ENCODE assay signal across 31 cellular contexts in the genomic region with DNA sequence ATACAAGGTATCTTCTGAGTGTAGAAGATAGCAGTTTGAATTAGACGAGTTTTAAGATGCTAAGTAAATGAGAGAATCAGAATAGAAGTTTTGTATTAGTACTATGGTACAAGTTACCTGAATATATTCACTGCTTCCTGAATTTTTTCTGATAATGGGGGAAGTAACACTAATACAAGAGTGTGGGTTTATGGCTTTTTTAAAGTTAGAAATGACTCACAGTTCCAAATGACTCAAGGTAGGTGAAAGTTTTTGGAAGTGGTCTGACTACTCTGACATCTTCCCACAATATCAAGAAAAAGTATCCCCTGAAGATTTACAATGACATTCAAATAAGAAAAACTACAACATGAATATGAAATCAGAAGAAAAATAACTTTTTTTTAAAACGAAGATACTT.
"Had no signal": no experiment of that assay in that cellular context is flagged by ENCODE, and none has a peak within 500 bp of the region (broad histone marks: within the 10 kb centered on the region; RNA-seq: fewer than 3 reads in every experiment).

No MANE protein-coding gene starts in this region.

- H3K4me3 ChIP-seq: left lung, lower lobe of right lung, neural progenitor cell, psoas muscle, right atrium auricular region, right lobe of liver, smooth muscle cell, stomach, testis, tibial artery, upper lobe of right lung had no signal

- H3K27me3 Mint-ChIP-seq: stimulated activated memory B cell treated with anti-CD40 and anti-IgM and Interleukin-4, amounts not matched to agents 10 μg/mL and 1 μg/mL and 100 μg/mL, for 72 hours had no signal

- H3K27me3 ChIP-seq: left lung, neural progenitor cell, neutrophil, right atrium auricular region, right lobe of liver, stomach, testis, tibial artery, upper lobe of right lung had no signal

- H3K36me3 Mint-ChIP-seq: immature natural killer cell; neural progenitor cell; stimulated activated memory B cell treated with anti-CD40 and anti-IgM and Interleukin-4, amounts not matched to agents 10 μg/mL and 1 μg/mL and 100 μg/mL, for 72 hours had no signal

- H3K9me3 ChIP-seq: neutrophil, psoas muscle, right atrium auricular region, right lobe of liver, testis, tibial artery, upper lobe of right lung had no signal

- H3K4me1 ChIP-seq: left lung, lower lobe of right lung, neural progenitor cell, parathyroid adenoma, psoas muscle, right atrium auricular region, right lobe of liver, stomach, testis, tibial artery, upper lobe of right lung had no signal

- H3K9me3 Mint-ChIP-seq: nephron progenitor cell, neural progenitor cell had no signal

- ATAC-seq: left colon; left lung; lower lobe of right lung; natural killer cell; psoas muscle; right lobe of liver; stimulated activated memory B cell treated with anti-CD40 and anti-IgM and Interleukin-4, amounts not matched to agents 10 μg/mL and 1 μg/mL and 100 μg/mL, for 72 hours; upper lobe of right lung had no signal

- H3K27ac Mint-ChIP-seq: immature natural killer cell; natural killer cell; nephron progenitor cell; neural progenitor cell; stimulated activated memory B cell treated with anti-CD40 and anti-IgM and Interleukin-4, amounts not matched to agents 10 μg/mL and 1 μg/mL and 100 μg/mL, for 72 hours had no signal

- H3K9ac ChIP-seq: neural progenitor cell, parathyroid adenoma had no signal

- H3K36me3 ChIP-seq: left lung, lower lobe of right lung, neural progenitor cell, neutrophil, right atrium auricular region, right lobe of liver, stomach, tibial artery, upper lobe of right lung had no signal

- H3K4me1 Mint-ChIP-seq: immature natural killer cell; natural killer cell; nephron progenitor cell; neural progenitor cell; stimulated activated memory B cell treated with anti-CD40 and anti-IgM and Interleukin-4, amounts not matched to agents 10 μg/mL and 1 μg/mL and 100 μg/mL, for 72 hours had no signal

- H3K4me2 ChIP-seq: neural progenitor cell, smooth muscle cell had no signal

- H3K79me2 ChIP-seq: parathyroid adenoma had no signal

- H3K27ac ChIP-seq: left lung, lower lobe of right lung, neural progenitor cell, neutrophil, parathyroid adenoma, psoas muscle, right atrium auricular region, right lobe of liver, stomach, testis, tibial artery, upper lobe of right lung had no signal

- H3K4me3 Mint-ChIP-seq: immature natural killer cell; natural killer cell; nephron progenitor cell; neural progenitor cell; stimulated activated memory B cell treated with anti-CD40 and anti-IgM and Interleukin-4, amounts not matched to agents 10 μg/mL and 1 μg/mL and 100 μg/mL, for 72 hours had no signal

- H2AFZ ChIP-seq: neural progenitor cell, parathyroid adenoma had no signal

- DNase-seq: hypothalamus; immature natural killer cell; kidney; left colon; lower lobe of right lung; mammary epithelial cell; mesenchymal stem cell; natural killer cell; nephron progenitor cell; occipital lobe; psoas muscle; right lobe of liver; stimulated activated CD4-positive, alpha-beta T cell treated with anti-CD3 and anti-CD28 coated beads, Interleukin-1b, Interleukin-23, amount 100 ng/mL, for 48 hours; stimulated activated CD4-positive, alpha-beta T cell treated with anti-CD3 and anti-CD28 coated beads, Interleukin-2, amount 100 ng/mL, for 48 hours; stimulated activated CD4-positive, alpha-beta T cell treated with anti-CD3 and anti-CD28 coated beads, Interleukin-4, amount 100 ng/mL, for 4 hours; stimulated activated CD8-positive, alpha-beta memory T cell treated with anti-CD3 and anti-CD28 coated beads, Interleukin-4, amount 100 ng/mL, for 48 hours; stimulated activated naive CD4-positive, alpha-beta T cell treated with Interleukin-2 at 50 U/mL for 16 hours; stomach; testis; tibial artery; trophoblast cell; upper lobe of right lung had no signal

- FAIRE-seq: islet of Langerhans, kidney, urothelium cell line had no signal
